Comparison of ENCODE assay signal across 8 cellular contexts in the genomic region with DNA sequence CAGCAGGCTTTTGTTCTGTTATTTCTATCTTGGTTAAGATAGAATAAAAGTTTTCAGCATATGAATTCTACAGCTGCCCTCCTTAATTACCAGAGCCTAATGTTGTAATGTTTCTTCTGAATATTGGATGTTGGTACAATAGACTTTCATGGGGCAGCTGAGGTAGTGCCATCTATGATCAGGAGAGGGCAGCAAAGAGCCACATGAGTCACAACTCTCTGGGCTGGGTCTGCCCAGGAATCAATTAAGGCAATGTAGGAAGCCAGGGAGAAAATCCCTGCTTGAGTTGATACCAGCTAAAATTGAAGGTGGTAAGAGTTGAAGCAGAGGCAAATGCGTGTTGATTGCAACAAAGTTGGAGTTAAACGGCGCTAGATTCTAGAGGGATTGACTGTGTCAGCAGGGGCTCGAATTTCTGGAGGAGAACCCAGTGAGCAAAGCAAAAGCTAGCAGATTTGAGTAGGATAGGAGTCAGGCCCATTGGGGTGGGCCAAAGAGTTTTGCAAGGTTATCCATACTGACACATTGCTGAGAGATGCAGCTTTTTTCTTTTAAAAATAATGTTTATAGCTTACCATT. TPM values are rescaled to one million over a fixed set of nuclear protein-coding genes. Genes with fewer than 3 reads are reported as not detected.
A peak's percentile ranks its signal among the peaks of the same experiment; 100 is the strongest.
DNase-seq lines count a peak whose midpoint lies in the region; ATAC-seq and TF ChIP-seq lines count a peak whose summit lies in the region.

No MANE protein-coding gene starts in this region.

- intact Hi-C loops in lower leg skin (cut with DNase I; ENCODE audit: low total_unique reads): no loop called here

- DNase-seq in NCI-H510A treated with DMSO at 0.1 percent for 48 hours (lab: John Stamatoyannopoulos, UW): peak; percentile 59
- DNase-seq in NCI-H510A (lab: John Stamatoyannopoulos, UW): no peak
- peak; percentile 79 for DNase-seq in NCI-H2196 (lab: John Stamatoyannopoulos, UW; ENCODE audit: unreplicated experiment)
- DNase-seq in activated CD4-positive, alpha-beta T cell treated with anti-CD3 and anti-CD28 coated beads for 1 hour: peak; percentile 34
- peak; percentile 74 for DNase-seq in choroid plexus epithelial cell (ENCODE audit: low read depth)
- DNase-seq in lower leg skin (ENCODE audit: low spot score in 2 of 2): peak; percentile 66 to 92
- DNase-seq in stimulated activated CD8-positive, alpha-beta memory T cell treated with anti-CD3 and anti-CD28 coated beads, Interleukin-12 subunit alpha, Interleukin-12 subunit beta, amount 100 ng/mL, for 1 hour (ENCODE audit: low read depth): peak; percentile 24

- TF ChIP-seq POLR2A in lower leg skin (IDR thresholded peaks at IDR 0.05): no peak

- peak; percentile 82 for ATAC-seq in HG02870 (IDR thresholded peaks at IDR 0.05; ENCODE audit: unreplicated experiment)

- WGBS in lower leg skin, 2 donors: 24 to 30% methylated on average over 4 of the region's 4 CpGs

- peak; percentile 88 for TF ChIP-seq CTCF in choroid plexus epithelial cell (conservative IDR thresholded peaks at IDR 0.05; ENCODE audit: low read depth, low read length)
- no peak for TF ChIP-seq CTCF in lower leg skin (IDR thresholded peaks at IDR 0.05)

- no peak overlapping the region for H3K4me3 ChIP-seq in choroid plexus epithelial cell (ENCODE audit: low read depth, low read length)
- no peak overlapping the region for H3K4me3 ChIP-seq in lower leg skin (ENCODE audit: low read depth, poor library complexity, severe bottlenecking)

RNA-seq across cellular contexts. Expression of gene MC5R, which starts 10.6 kb away (rescaled TPM):
- total RNA-seq in lower leg skin: not detected
